Comparison of ENCODE assay signal across 16 cellular contexts in the genomic region with DNA sequence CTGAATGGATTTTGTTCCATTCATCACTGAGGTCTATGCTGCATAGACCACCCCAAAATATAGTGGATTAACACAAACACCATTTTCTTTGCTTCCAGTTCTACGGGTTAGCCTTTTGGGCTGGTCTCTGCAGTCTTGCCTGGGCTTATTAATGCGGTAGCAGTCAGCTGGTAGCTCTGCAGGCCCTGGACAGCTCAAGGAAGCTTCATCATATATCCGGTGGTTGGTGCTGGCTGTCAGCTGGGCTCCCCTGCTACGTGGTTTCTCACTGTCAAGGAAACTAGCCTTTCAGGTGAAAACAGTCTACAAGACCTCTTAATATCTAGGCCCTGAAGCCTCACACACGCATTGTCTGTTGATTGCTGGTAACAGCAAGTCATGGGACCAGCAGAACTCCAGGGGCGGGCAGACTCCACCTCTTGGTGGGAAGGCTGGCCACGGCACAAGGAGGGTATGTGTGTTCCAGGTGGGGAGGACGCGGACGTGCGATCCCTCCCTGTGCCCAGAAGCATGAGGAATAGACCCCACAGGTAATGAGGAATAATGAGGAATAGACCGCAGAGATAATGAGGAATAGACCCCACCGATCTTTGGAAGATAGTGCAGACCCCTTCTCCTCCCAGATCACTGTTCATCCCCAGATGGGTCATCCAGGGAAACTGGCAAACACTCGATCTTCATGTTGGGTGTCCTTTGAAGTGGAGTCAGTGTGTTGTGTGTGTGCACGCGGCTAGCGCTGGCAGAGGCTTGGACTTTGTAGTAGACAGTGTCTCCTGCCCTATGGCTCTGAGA. TPM values are rescaled to one million over a fixed set of nuclear protein-coding genes. Genes with fewer than 3 reads are reported as not detected.
DNase-seq lines count a peak whose midpoint lies in the region; TF ChIP-seq lines count a peak whose summit lies in the region.
"Had no signal": no experiment of that assay in that cellular context is flagged by ENCODE, and none has a peak within 500 bp of the region (broad histone marks: within the 10 kb centered on the region; RNA-seq: fewer than 3 reads in every experiment).

No MANE protein-coding gene starts in this region.

- H3K4ac ChIP-seq in H9 (ENCODE audit: low read depth, low read length) (no peak overlapping the region), neuronal stem cell (ENCODE audit: low read length) (no peak overlapping the region)

- no peak for TF ChIP-seq CTCF in H9 (conservative IDR thresholded peaks at IDR 0.05)
- TF ChIP-seq CTCF in endothelial cell (IDR thresholded peaks at IDR 0.05; ENCODE audit: unreplicated experiment), result no peak

- no peak overlapping the region for H4K5ac ChIP-seq in H9 (ENCODE audit: insufficient read length, low read depth, low read length)

- no peaks in the 10 kb centered on the region for H3K23me2 ChIP-seq in H9 (ENCODE audit: insufficient read length, low read depth, low read length, poor library complexity, severe bottlenecking)

- H3K18ac ChIP-seq in H9 (ENCODE audit: insufficient read length, low read depth, low read length), result no peak overlapping the region
- peak overlapping the region; percentile 28 for H3K18ac ChIP-seq in neuronal stem cell (ENCODE audit: low read length)

- H2BK15ac ChIP-seq in H9 (ENCODE audit: low read depth, low read length) (no peak overlapping the region), neuronal stem cell (ENCODE audit: low read length) (no peak overlapping the region)

- H3T11ph ChIP-seq in H9 (ENCODE audit: low read length), result no peak overlapping the region

- H3K23ac ChIP-seq in H9 (ENCODE audit: insufficient read length, low read depth, low read length), result no peak overlapping the region
- H3K23ac ChIP-seq in neuronal stem cell (ENCODE audit: low read depth, low read length, poor library complexity), result no peak overlapping the region

- H2BK120ac ChIP-seq in H9 (ENCODE audit: low read depth, low read length, poor library complexity, severe bottlenecking), result no peak overlapping the region
- H2BK120ac ChIP-seq in neuronal stem cell (ENCODE audit: low read depth, low read length), result no peak overlapping the region

- no peak overlapping the region for H2AK5ac ChIP-seq in H9 (ENCODE audit: insufficient read length, low read length)
- H2AK5ac ChIP-seq in neuronal stem cell (ENCODE audit: low read depth, low read length), result no peak overlapping the region

- H3K36me3 Mint-ChIP-seq in H9 (ENCODE audit: insufficient read depth in 1 of 3, low read depth in 3 of 3) (peaks cover 2 to 10% (median 4%) of the 10 kb centered on the region in 3 experiments; a peak in 4 of 7 replicates), endothelial cell (ENCODE audit: low read depth, unreplicated experiment) (peaks cover 40% of the 10 kb centered on the region)

- H3K27me3 ChIP-seq in BLaER1 (no peaks in the 10 kb centered on the region), H9 (ENCODE audit: insufficient read depth, low read length) (no peaks in the 10 kb centered on the region), neuronal stem cell (ENCODE audit: control insufficient read depth in 3 of 3, insufficient read depth in 3 of 3, low read depth in 1 of 3, low read length in 3 of 3) (no peaks in the 10 kb centered on the region)
- H3K27me3 ChIP-seq: MG63 had no signal

- no peak overlapping the region for H2AFZ ChIP-seq in H9 (ENCODE audit: low read length)
- no peak overlapping the region for H2AFZ ChIP-seq in neuronal stem cell (ENCODE audit: low read length)
- H2AFZ ChIP-seq: PC-9 had no signal

- H3K9ac ChIP-seq in BLaER1 (no peak overlapping the region), H9 (ENCODE audit: extremely low read depth, insufficient read length, low read length) (no peak overlapping the region), neuronal stem cell (ENCODE audit: low read depth, low read length, poor library complexity) (no peak overlapping the region)
- H3K9ac ChIP-seq: KMS-11 had no signal

- H3K9me3 Mint-ChIP-seq in H9 (no peaks in the 10 kb centered on the region), endothelial cell (ENCODE audit: unreplicated experiment) (no peaks in the 10 kb centered on the region)

- H3K4me2 ChIP-seq in BLaER1, result peak overlapping the region; percentile 24
- H3K4me2 ChIP-seq in H9 (ENCODE audit: insufficient read depth, insufficient read length, low read length), result no peak overlapping the region
- H3K4me2 ChIP-seq in neuronal stem cell (ENCODE audit: insufficient read depth, low read length, poor library complexity, severe bottlenecking), result no peak overlapping the region
- H3K4me2 ChIP-seq: KMS-11, PC-9 had no signal

- WGBS in H9 (ENCODE audit: extremely low coverage, insufficient read length, low lambda C conversion rate), result no CpG with 5 or more reads among the region's 17 CpGs
- no CpG with 5 or more reads among the region's 17 CpGs for whole genome bisulfite sequencing in neuronal stem cell (ENCODE audit: extremely low coverage in 2 of 2, insufficient read length in 2 of 2, insufficient replicate concordance in 1 of 2), 2 donors

- H3K4me3 ChIP-seq in BLaER1 (no peak overlapping the region), neuronal stem cell (ENCODE audit: low read length in 2 of 2) (no peak overlapping the region)
- H3K4me3 ChIP-seq: MG63, PC-9 had no signal

- H3K4me3 Mint-ChIP-seq in H9 (no peak overlapping the region), endothelial cell (ENCODE audit: unreplicated experiment) (peak overlapping the region; percentile 52)

- no peak overlapping the region for H3K56ac ChIP-seq in H9 (ENCODE audit: insufficient read length, low read depth, low read length)

- H4K8ac ChIP-seq in H9 (replicated peaks; ENCODE audit: insufficient read length, low read depth, low read length) (no peak overlapping the region), neuronal stem cell (ENCODE audit: low read depth, low read length) (no peak overlapping the region)

- no peaks in the 10 kb centered on the region for H3K9me3 ChIP-seq in BLaER1
- no peaks in the 10 kb centered on the region for H3K9me3 ChIP-seq in H9 (ENCODE audit: control insufficient read depth, low read depth, low read length)
- H3K9me3 ChIP-seq in neuronal stem cell (replicated peaks in 1 of 2; ENCODE audit: control insufficient read depth in 2 of 2, insufficient read depth in 1 of 2, low read depth in 1 of 2, low read length in 2 of 2), result no peaks in the 10 kb centered on the region
- H3K9me3 ChIP-seq: Caco-2, MG63 had no signal

- peaks cover 34 to 43% of the 10 kb centered on the region in 2 experiments for H3K4me1 Mint-ChIP-seq in H9
- H3K4me1 Mint-ChIP-seq in endothelial cell (ENCODE audit: unreplicated experiment), result peaks cover 18% of the 10 kb centered on the region

- no peak overlapping the region for H2BK20ac ChIP-seq in H9 (ENCODE audit: low read depth, low read length, poor library complexity, severe bottlenecking)

- H2BK12ac ChIP-seq in H9 (ENCODE audit: insufficient read length, low read depth, low read length) (no peak overlapping the region), neuronal stem cell (ENCODE audit: low read length) (no peak overlapping the region)

- H4K20me1 ChIP-seq in BLaER1 (no peaks in the 10 kb centered on the region), H9 (ENCODE audit: control insufficient read depth, insufficient read depth, insufficient read length) (no peaks in the 10 kb centered on the region)

- no peaks in the 10 kb centered on the region for H3K36me3 ChIP-seq in BLaER1
- H3K36me3 ChIP-seq in neuronal stem cell (replicated peaks in 1 of 2; ENCODE audit: control insufficient read depth in 2 of 2, insufficient read depth in 2 of 2, low read length in 2 of 2), result peaks cover 0 to 2% of the 10 kb centered on the region in 2 donors
- H3K36me3 ChIP-seq: MG63 had no signal

- no peaks in the 10 kb centered on the region; the same call in 1 of the 2 replicates for H3K79me2 ChIP-seq in H9 (ENCODE audit: insufficient read depth, low read length)

- H3K27ac ChIP-seq in BLaER1 (no peak overlapping the region), H9 (ENCODE audit: insufficient read length, low read depth, low read length) (no peak overlapping the region), neuronal stem cell (replicated peaks; ENCODE audit: low read length) (no peak overlapping the region)
- H3K27ac ChIP-seq: KMS-11, PC-9 had no signal

- H3K27me3 Mint-ChIP-seq in H9 (ENCODE audit: low read depth) (no peaks in the 10 kb centered on the region), endothelial cell (ENCODE audit: unreplicated experiment) (peaks cover 9% of the 10 kb centered on the region)

- no peak overlapping the region for H2BK5ac ChIP-seq in H9 (ENCODE audit: insufficient read length, low read length)
- no peak overlapping the region for H2BK5ac ChIP-seq in neuronal stem cell (ENCODE audit: low read length)

- DNase-seq in H9 (peak; percentile 27), endothelial cell (ENCODE audit: low spot score) (no peak), neuronal stem cell (ENCODE audit: low spot score) (no peak), glomerular visceral epithelial cell (ENCODE audit: extremely low spot score) (no peak), COLO829 (ENCODE audit: low spot score) (no peak), SK-N-DZ (ENCODE audit: low spot score) (no peak)
- DNase-seq: Caco-2, DMS153, MG63, NCI-H1092 treated with DMSO at 0.1 percent for 48 hours, NCI-H2081 treated with DMSO at 0.1 percent for 48 hours, NCI-H510A treated with DMSO at 0.1 percent for 48 hours, NCI-H82 had no signal

- H3K4me1 ChIP-seq in BLaER1, result peaks cover 37% of the 10 kb centered on the region
- H3K4me1 ChIP-seq in H9 (ENCODE audit: insufficient read depth, low read length), result no peaks in the 10 kb centered on the region
- H3K4me1 ChIP-seq in neuronal stem cell (ENCODE audit: control insufficient read depth in 2 of 2, insufficient read depth in 1 of 2, low read depth in 1 of 2, low read length in 2 of 2), result peaks cover 13 to 22% of the 10 kb centered on the region in 2 donors

- H3K27ac Mint-ChIP-seq in H9 (peak overlapping the region in 1 of 3 experiments; percentile 34; a peak in 2 of 7 replicates), endothelial cell (ENCODE audit: unreplicated experiment) (no peak overlapping the region)

- H4K91ac ChIP-seq in H9 (ENCODE audit: insufficient read length, low read depth, low read length), result no peak overlapping the region
- no peak overlapping the region for H4K91ac ChIP-seq in neuronal stem cell (ENCODE audit: low read depth, low read length, poor library complexity)

- H3K79me1 ChIP-seq in H9 (ENCODE audit: insufficient read depth, low read depth, low read length, poor library complexity, severe bottlenecking) (no peaks in the 10 kb centered on the region), neuronal stem cell (ENCODE audit: low read depth, low read length) (no peaks in the 10 kb centered on the region)

- H3K14ac ChIP-seq in H9 (ENCODE audit: insufficient read depth, low read length) (no peak overlapping the region), neuronal stem cell (ENCODE audit: low read length) (no peak overlapping the region)

RNA-seq across cellular contexts. Expression of a gene that starts 13.3 kb away (rescaled TPM):
- total RNA-seq in H9 (2021), result 16.8 and 19.0 TPM in 2 replicates
- total RNA-seq in endothelial cell (ENCODE audit: unreplicated experiment), result 116 TPM
- polyA plus RNA-seq in neuronal stem cell (2013, experiment 1 of 2), result 12.5 TPM
- polyA plus RNA-seq in neuronal stem cell (2013, experiment 2 of 2), result 12.5 TPM
- polyA plus RNA-seq in SK-N-DZ (2014; cell fraction: cytosol; rRNA removed), result 19.9 and 23.4 TPM in 2 replicates
- 34.1 and 38.4 TPM in 2 replicates for polyA plus RNA-seq in SK-N-DZ (2014; cell fraction: nucleus; rRNA removed)
